In the genomic region with DNA sequence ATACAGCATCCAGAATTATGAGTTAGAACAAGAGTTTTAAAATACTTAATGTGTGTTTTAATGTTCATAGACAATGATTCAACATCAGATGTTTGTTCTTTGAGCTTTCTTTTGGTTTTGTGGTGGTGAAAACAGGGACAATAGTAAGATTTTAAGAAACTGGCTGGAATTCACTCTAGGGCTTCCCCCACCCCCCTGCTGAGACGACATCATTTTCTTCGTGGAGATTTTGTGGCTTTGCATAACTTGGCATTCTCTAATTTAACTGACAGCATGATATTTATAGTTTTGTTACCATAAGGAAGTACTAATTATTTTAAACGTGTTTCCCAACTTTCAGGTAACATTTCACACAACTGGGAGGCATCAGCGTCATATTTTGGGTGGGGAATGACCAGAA, we compare ENCODE assay signal across 17 cellular contexts.
"Had no signal": no experiment of that assay in that cellular context is flagged by ENCODE, and none has a peak within 500 bp of the region (broad histone marks: within the 10 kb centered on the region; RNA-seq: fewer than 3 reads in every experiment).

No MANE protein-coding gene starts in this region.

- H3K36me3 ChIP-seq: cardiac muscle cell, colonic mucosa, esophagus squamous epithelium, gastroesophageal sphincter, thoracic aorta, uterus had no signal

- DNase-seq: activated CD4-positive, alpha-beta T cell treated with anti-CD3 and anti-CD28 coated beads for 1 hour; activated CD4-positive, alpha-beta T cell treated with anti-CD3 and anti-CD28 coated beads, Interleukin-2, amount 50 U/mL, for 48 hours; activated CD8-positive, alpha-beta memory T cell treated with anti-CD3 and anti-CD28 coated beads, Interleukin-2, amount 10 ng/mL, durations not matched to agents 7 days and 5 days; activated effector memory CD4-positive, alpha-beta T cell treated with anti-CD3 and anti-CD28 coated beads, Interleukin-2, amount 50 U/mL, for 16 hours; activated T-cell treated with anti-CD3 and anti-CD28 coated beads, Interleukin-2, amount 50 U/mL, for 24 hours; amniotic stem cell; colonic mucosa; esophagus squamous epithelium; left ventricle myocardium superior; retina; stimulated activated CD4-positive, alpha-beta T cell treated with anti-CD3 and anti-CD28 coated beads, Interleukin-4, amount 100 ng/mL, for 4 hours; stimulated activated naive CD8-positive, alpha-beta T cell treated with anti-CD3 and anti-CD28 coated beads, Interleukin-15, amount 100 ng/mL, for 72 hours; uterus had no signal

- H3K9ac ChIP-seq: parathyroid adenoma had no signal

- H3K27me3 ChIP-seq: cardiac muscle cell, colonic mucosa, esophagus squamous epithelium, gastroesophageal sphincter, uterus had no signal

- H3K4me3 ChIP-seq: cardiac muscle cell, colonic mucosa, esophagus squamous epithelium, gastroesophageal sphincter, thoracic aorta, uterus had no signal

- H3K4me1 ChIP-seq: colonic mucosa, parathyroid adenoma, uterus had no signal

- H3K27ac ChIP-seq: cardiac muscle cell, colonic mucosa, esophagus squamous epithelium, gastroesophageal sphincter, parathyroid adenoma, thoracic aorta, uterus had no signal

- H3K9me3 ChIP-seq: colonic mucosa, esophagus squamous epithelium, gastroesophageal sphincter, thoracic aorta, uterus had no signal

- H2AFZ ChIP-seq: parathyroid adenoma had no signal
